Comparison of ENCODE assay signal across 1 cellular context in the genomic region with DNA sequence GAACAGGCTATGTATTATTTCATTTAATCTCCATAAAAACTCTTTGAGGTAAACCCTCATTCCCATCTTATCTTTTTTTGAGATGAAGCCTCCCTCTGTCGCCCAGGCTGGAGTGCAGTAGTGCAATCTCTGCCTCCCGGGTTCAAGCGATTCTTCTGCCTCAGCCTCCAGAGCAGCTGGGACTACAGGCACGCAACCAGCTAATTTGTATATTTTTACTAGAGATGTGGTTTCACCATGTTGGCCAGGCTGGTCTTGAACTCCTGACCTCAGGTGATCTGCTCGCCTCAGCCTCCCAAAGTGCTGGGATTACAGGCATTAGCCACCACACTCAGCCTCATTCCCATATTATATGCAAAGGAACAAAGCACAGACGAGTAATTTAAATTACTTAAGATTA.
TF ChIP-seq lines count a peak whose summit lies in the region.

No MANE protein-coding gene starts in this region.

TF ChIP-seq in HepG2, 621 proteins besides CTCF, POLR2A, EP300 and RAD21:
- peak; percentile 16; the same call in 1 of the 2 replicates for TF ChIP-seq GABPB1 (CRISPR knock-in tag; IDR thresholded peaks at IDR 0.05)
